In genomic region chrX:82666355-82666754, GRCh38 we compare ENCODE assay signal across 15 cellular contexts.
"Had no signal": no experiment of that assay in that cellular context is flagged by ENCODE, and none has a peak within 500 bp of the region (broad histone marks: within the 10 kb centered on the region; RNA-seq: fewer than 3 reads in every experiment).

No MANE protein-coding gene starts in this region.

- H3K27ac ChIP-seq: dorsolateral prefrontal cortex, gastrocnemius medialis, heart right ventricle had no signal

- DNase-seq: cortex of kidney; dorsolateral prefrontal cortex; effector CD8-positive, alpha-beta T cell; gastrocnemius medialis; heart right ventricle; hypothalamus; islet precursor cell; mammary epithelial cell; mucosa of descending colon; natural killer cell; right cardiac atrium; stimulated activated CD4-positive, alpha-beta T cell treated with anti-CD3 and anti-CD28 coated beads, Interleukin-2, amount 100 ng/mL, for 48 hours; stimulated activated naive CD4-positive, alpha-beta T cell treated with Interleukin-2 at 50 U/mL for 16 hours; trophoblast cell had no signal

- H3K36me3 ChIP-seq: gastrocnemius medialis, heart right ventricle had no signal

- H3K4me3 ChIP-seq: dorsolateral prefrontal cortex, gastrocnemius medialis, heart right ventricle, mucosa of descending colon, smooth muscle cell had no signal

- H3K27me3 ChIP-seq: heart right ventricle had no signal

- H3K4me2 ChIP-seq: smooth muscle cell had no signal

- H3K4me1 ChIP-seq: gastrocnemius medialis, heart right ventricle had no signal
